In genomic region chr17:82354804-82355308, GRCh38 we compare ENCODE assay signal across 1 cellular context.
TF ChIP-seq lines count a peak whose summit lies in the region.

No MANE protein-coding gene starts in this region.

TF ChIP-seq in HepG2, 621 proteins besides CTCF, POLR2A, EP300 and RAD21 (continued from another document):
- TF ChIP-seq THYN1 (CRISPR knock-in tag; IDR thresholded peaks at IDR 0.05; ENCODE audit: borderline replicate concordance, low read depth) = no peak
- no peak for TF ChIP-seq ESRRA (CRISPR knock-in tag; IDR thresholded peaks at IDR 0.05; ENCODE audit: low read depth)
- TF ChIP-seq HIVEP1 (CRISPR knock-in tag; IDR thresholded peaks at IDR 0.05) = no peak
- no peak for TF ChIP-seq STAT6 (CRISPR knock-in tag; IDR thresholded peaks at IDR 0.05; ENCODE audit: borderline replicate concordance)
